Comparison of ENCODE assay signal across 8 cellular contexts in the genomic region with DNA sequence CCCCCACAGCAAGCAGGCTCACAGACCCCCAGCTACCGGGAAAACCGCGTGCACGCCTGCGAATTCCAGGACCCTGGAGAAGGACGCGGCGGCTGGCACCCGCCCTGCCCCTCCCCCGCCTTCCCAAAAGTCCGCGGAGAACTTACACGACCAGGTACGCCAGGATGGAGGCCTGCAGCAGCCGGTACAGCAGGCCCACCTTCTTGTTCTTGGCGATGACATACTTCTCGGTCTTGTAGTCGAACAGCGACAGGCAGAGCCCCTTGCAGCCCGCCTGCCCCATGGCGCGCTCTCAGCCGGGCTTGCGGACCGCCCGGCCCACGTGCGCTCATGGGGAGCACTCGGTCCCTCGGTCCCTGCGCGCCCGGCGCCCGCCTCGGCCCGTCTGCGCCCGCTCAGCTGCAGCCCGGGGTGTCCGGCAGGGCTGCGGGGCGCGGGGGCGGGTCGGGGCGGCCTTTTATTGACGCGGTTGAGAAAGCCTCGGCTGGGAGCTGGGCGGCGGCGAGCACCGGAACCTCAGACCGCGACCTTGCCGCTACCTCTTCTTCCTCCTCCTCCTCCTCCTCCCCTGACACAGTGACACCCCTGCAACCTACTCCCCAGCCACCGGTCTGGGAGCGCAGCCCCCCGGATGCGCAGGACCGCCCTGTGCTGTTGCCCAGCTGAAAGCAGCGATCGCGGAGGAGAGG. TPM values are rescaled to one million over a fixed set of nuclear protein-coding genes. Genes with fewer than 3 reads are reported as not detected.
DNase-seq lines count a peak whose midpoint lies in the region; ATAC-seq, FAIRE-seq and TF ChIP-seq lines count a peak whose summit lies in the region.

A gene with protein sequence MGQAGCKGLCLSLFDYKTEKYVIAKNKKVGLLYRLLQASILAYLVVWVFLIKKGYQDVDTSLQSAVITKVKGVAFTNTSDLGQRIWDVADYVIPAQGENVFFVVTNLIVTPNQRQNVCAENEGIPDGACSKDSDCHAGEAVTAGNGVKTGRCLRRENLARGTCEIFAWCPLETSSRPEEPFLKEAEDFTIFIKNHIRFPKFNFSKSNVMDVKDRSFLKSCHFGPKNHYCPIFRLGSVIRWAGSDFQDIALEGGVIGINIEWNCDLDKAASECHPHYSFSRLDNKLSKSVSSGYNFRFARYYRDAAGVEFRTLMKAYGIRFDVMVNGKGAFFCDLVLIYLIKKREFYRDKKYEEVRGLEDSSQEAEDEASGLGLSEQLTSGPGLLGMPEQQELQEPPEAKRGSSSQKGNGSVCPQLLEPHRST (minus strand): TSS at position 433 of the 689 bp plus-strand sequence. CDS start 150 bp downstream, at position 283.

- TF ChIP-seq POLR2A in GM15510 (IDR thresholded peaks at IDR 0.05; ENCODE audit: borderline replicate concordance, extremely low read depth, insufficient read length): peak; percentile 55

- ATAC-seq in left cardiac atrium (peak; percentile 49 to 66), sciatic nerve (peak; percentile 34), HG03139 (IDR thresholded peaks at IDR 0.05; ENCODE audit: unreplicated experiment) (no peak)

- peak; percentile 12 for DNase-seq in NOMO-1 treated with dmso at 0.1 percent for 144 hours (lab: John Stamatoyannopoulos, UW; ENCODE audit: unreplicated experiment)
- peak; percentile 50 for DNase-seq in activated gamma-delta T cell treated with Interleukin-2 at 50 U/mL for 16 hours
- no peak for DNase-seq in left cardiac atrium
- no peak for DNase-seq in sciatic nerve (ENCODE audit: low spot score)
- no peak for DNase-seq in urothelium cell line (ENCODE audit: low spot score)
- DNase-seq in cerebellar cortex (ENCODE audit: low spot score): no peak

- intact Hi-C loops in left cardiac atrium (cut with DNase I) (no loop called here), sciatic nerve (cut with DNase I) (no loop called here)

- no peak for FAIRE-seq in urothelium cell line (lab: Jason Lieb, UNC)

RNA-seq across cellular contexts. Expression of the gene that starts here (rescaled TPM):
- total RNA-seq in left cardiac atrium: 10 to 100 TPM in 1 of 2 donors, 1 to 10 TPM in 1; 7.7 to 13.5 TPM
- 1.8 TPM for total RNA-seq in sciatic nerve

Comparison
In these comparisons a context has a peak if more than half of its experiments do, and no peak if none do; other contexts are left out.
1. DNase-seq: peak in NOMO-1 treated with dmso at 0.1 percent for 144 hours (single experiment) and activated gamma-delta T cell treated with Interleukin-2 at 50 U/mL for 16 hours (single experiment); none in left cardiac atrium (single experiment), sciatic nerve (single experiment), urothelium cell line (single experiment) and cerebellar cortex (single experiment).